In the genomic region with DNA sequence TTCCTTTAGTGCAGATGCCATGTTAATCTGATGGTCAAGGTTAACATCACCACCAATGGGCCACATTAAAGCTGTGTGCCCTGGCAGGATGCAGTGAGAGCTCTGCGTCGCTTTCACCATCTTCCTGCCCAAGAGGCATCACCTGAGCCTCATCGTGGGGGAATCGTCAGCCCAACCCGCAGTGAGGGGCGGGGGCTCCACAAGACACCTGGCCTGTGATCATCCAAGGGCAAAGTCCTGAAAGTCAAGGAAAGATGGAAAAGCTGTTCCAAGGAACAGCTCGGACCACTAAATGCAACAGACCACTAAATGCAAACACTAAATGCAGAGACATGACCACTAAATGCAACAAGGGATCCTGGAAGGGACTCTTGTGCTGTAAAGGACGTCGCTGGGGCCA, we compare ENCODE assay signal across 26 cellular contexts.
"Had no signal": no experiment of that assay in that cellular context is flagged by ENCODE, and none has a peak within 500 bp of the region (broad histone marks: within the 10 kb centered on the region; RNA-seq: fewer than 3 reads in every experiment).

No MANE protein-coding gene starts in this region.

- H3K36me3 Mint-ChIP-seq: activated naive CD4-positive, alpha-beta T cell treated with anti-CD3 and anti-CD28 coated beads, Interleukin-2, amount 50 U/mL, for 72 hours; immature natural killer cell; mesothelial cell of epicardium; natural killer cell; T-cell had no signal

- H3K4me1 ChIP-seq: psoas muscle, right atrium auricular region had no signal

- H3K9me3 ChIP-seq: left ventricle myocardium inferior, ovary, psoas muscle, right atrium auricular region had no signal

- H3K27ac ChIP-seq: brain microvascular endothelial cell, left ventricle myocardium inferior, ovary, psoas muscle, right atrium auricular region, WERI-Rb-1 had no signal

- H3K4me3 Mint-ChIP-seq: activated T-cell treated with anti-CD3 and anti-CD28 coated beads, Interleukin-2, amount 50 U/mL, for 4 hours; immature natural killer cell; mesothelial cell of epicardium; natural killer cell; T-cell; T-helper 2 cell treated with Interferon-gamma antibody and Interleukin-4, amounts not matched to agents 5 μg/mL and 100 μg/mL, for 36 hours had no signal

- H3K27ac Mint-ChIP-seq: immature natural killer cell; mesothelial cell of epicardium; natural killer cell; T-cell; T-helper 2 cell treated with Interferon-gamma antibody and Interleukin-4, amounts not matched to agents 5 μg/mL and 100 μg/mL, for 36 hours had no signal

- ATAC-seq: activated naive CD4-positive, alpha-beta T cell treated with anti-CD3 and anti-CD28 coated beads, Interleukin-2, amount 50 U/mL, for 72 hours; activated T-cell treated with anti-CD3 and anti-CD28 coated beads, Interleukin-2, amount 50 U/mL, for 4 hours; natural killer cell; SK-N-SH treated with all-trans-retinoic acid at 6 μM for 48 hours; stimulated activated naive CD8-positive, alpha-beta T cell treated with anti-CD3 and anti-CD28 coated beads, Interleukin-15, Interleukin-2, amounts not matched to agents 100 U/mL and 50 U/mL, for 24 hours; T-cell had no signal

- DNase-seq: activated CD4-positive, alpha-beta T cell treated with anti-CD3 and anti-CD28 coated beads, Interleukin-2, amount 50 U/mL, for 1 hour; activated CD4-positive, CD25-positive, alpha-beta regulatory T cell treated with anti-CD3 and anti-CD28 coated beads, Interleukin-2, amount 50 U/mL, for 72 hours; activated gamma-delta T cell; activated T-cell treated with anti-CD3 and anti-CD28 coated beads, Interleukin-2, amount 50 U/mL, for 4 hours; aorta; brain microvascular endothelial cell; caudate nucleus; dermis blood vessel endothelial cell; effector memory CD4-positive, alpha-beta T cell; foreskin melanocyte; immature natural killer cell; kidney glomerular epithelial cell; left ventricle myocardium inferior; natural killer cell; psoas muscle; stimulated activated CD4-positive, alpha-beta T cell treated with anti-CD3 and anti-CD28 coated beads, Interleukin-12 subunit alpha, Interleukin-12 subunit beta, amount 100 ng/mL, for 4 hours; stimulated activated CD4-positive, alpha-beta T cell treated with anti-CD3 and anti-CD28 coated beads, Interleukin-4, amount 100 ng/mL, for 4 hours; stimulated activated naive CD8-positive, alpha-beta T cell treated with anti-CD3 and anti-CD28 coated beads, Interleukin-15, Interleukin-2, amounts not matched to agents 100 U/mL and 50 U/mL, for 24 hours; T-cell; WERI-Rb-1 had no signal

- H3K4me3 ChIP-seq: left ventricle myocardium inferior, ovary, psoas muscle, right atrium auricular region had no signal

- H3K36me3 ChIP-seq: brain microvascular endothelial cell, left ventricle myocardium inferior, ovary, right atrium auricular region, WERI-Rb-1 had no signal

- H3K9me3 Mint-ChIP-seq: activated naive CD4-positive, alpha-beta T cell treated with anti-CD3 and anti-CD28 coated beads, Interleukin-2, amount 50 U/mL, for 72 hours; activated T-cell treated with anti-CD3 and anti-CD28 coated beads, Interleukin-2, amount 50 U/mL, for 4 hours; natural killer cell; T-helper 2 cell treated with Interferon-gamma antibody and Interleukin-4, amounts not matched to agents 5 μg/mL and 100 μg/mL, for 36 hours had no signal

- H3K27me3 ChIP-seq: ovary had no signal
